In genomic region chr3:10707089-10707983, GRCh38 we compare ENCODE assay signal across 10 cellular contexts.
DNase-seq lines count a peak whose midpoint lies in the region; ATAC-seq and TF ChIP-seq lines count a peak whose summit lies in the region.
"Had no signal": no experiment of that assay in that cellular context is flagged by ENCODE, and none has a peak within 500 bp of the region (broad histone marks: within the 10 kb centered on the region; RNA-seq: fewer than 3 reads in every experiment).

No MANE protein-coding gene starts in this region.

- H3K4ac ChIP-seq in trophoblast cell (ENCODE audit: low read depth, low read length), result no peak overlapping the region

- H2BK120ac ChIP-seq in trophoblast cell (ENCODE audit: insufficient read depth, low read length, poor library complexity), result no peak overlapping the region

- H2BK5ac ChIP-seq in trophoblast cell (ENCODE audit: low read depth, low read length, poor library complexity), result no peak overlapping the region

- no peak overlapping the region for H3K23ac ChIP-seq in trophoblast cell (ENCODE audit: low read length)

- H3K4me3 ChIP-seq in LNCaP clone FGC (ENCODE audit: low read depth, low read length) (no peak overlapping the region), esophagus muscularis mucosa (peak overlapping the region; percentile 31 to 50 (median 40)), trophoblast cell (ENCODE audit: low read depth, low read length) (peak overlapping the region; percentile 13)

- WGBS in esophagus muscularis mucosa, result 0% methylated on average over 1 of the region's 68 CpGs
- WGBS in trophoblast cell (ENCODE audit: extremely low coverage, insufficient coverage, insufficient read length), result no CpG with 5 or more reads among the region's 68 CpGs

- no peak overlapping the region for H3K14ac ChIP-seq in trophoblast cell (ENCODE audit: low read length)

- no peaks in the 10 kb centered on the region for H3K79me1 ChIP-seq in trophoblast cell (ENCODE audit: low read length)

- no peak for TF ChIP-seq POLR2A in esophagus muscularis mucosa (IDR thresholded peaks at IDR 0.05; ENCODE audit: low read depth)

- no peaks in the 10 kb centered on the region for H3K9me3 ChIP-seq in esophagus muscularis mucosa
- no peaks in the 10 kb centered on the region for H3K9me3 ChIP-seq in trophoblast cell (ENCODE audit: insufficient read depth, low read depth, low read length)
- H3K9me3 ChIP-seq: gastroesophageal sphincter had no signal

- H3K18ac ChIP-seq in trophoblast cell (ENCODE audit: low read length), result no peak overlapping the region

- no peak overlapping the region for H4K91ac ChIP-seq in trophoblast cell (ENCODE audit: low read depth, low read length)

- no peak for TF ChIP-seq EP300 in esophagus muscularis mucosa (IDR thresholded peaks at IDR 0.05)

- H2AK5ac ChIP-seq in trophoblast cell (ENCODE audit: low read length), result no peak overlapping the region

- ATAC-seq in HG03432 (IDR thresholded peaks at IDR 0.05; ENCODE audit: unreplicated experiment), result no peak
- no peak for ATAC-seq in HG03521 (IDR thresholded peaks at IDR 0.05; ENCODE audit: unreplicated experiment)
- ATAC-seq: gastroesophageal sphincter had no signal

- DNase-seq in GM03348 (ENCODE audit: low spot score), result peak; percentile 23
- DNase-seq in LNCaP clone FGC (ENCODE audit: low read depth), result no peak
- no peak for DNase-seq in esophagus muscularis mucosa (ENCODE audit: extremely low spot score)
- DNase-seq in trophoblast cell, result no peak
- DNase-seq in NCI-H69 (lab: John Stamatoyannopoulos, UW), result no peak
- no peak for DNase-seq in SK-N-DZ (ENCODE audit: low spot score)
- DNase-seq: activated CD4-positive, alpha-beta T cell treated with anti-CD3 and anti-CD28 coated beads, Interleukin-2, amount 50 U/mL, for 1 hour had no signal

- intact Hi-C loops in esophagus muscularis mucosa (cut with DNase I), result no loop called here

- H3K9ac ChIP-seq in trophoblast cell (ENCODE audit: low read length), result no peak overlapping the region

- no peak overlapping the region for H4K8ac ChIP-seq in trophoblast cell (ENCODE audit: low read depth, low read length)

- H4K12ac ChIP-seq in trophoblast cell (ENCODE audit: low read depth, low read length), result no peak overlapping the region

- no peaks in the 10 kb centered on the region for H3K36me3 ChIP-seq in esophagus muscularis mucosa
- H3K36me3 ChIP-seq in trophoblast cell (ENCODE audit: control insufficient read depth in 1 of 2, insufficient read depth in 2 of 2, low read length in 2 of 2), result no peaks in the 10 kb centered on the region
- H3K36me3 ChIP-seq: gastroesophageal sphincter had no signal

- no peaks in the 10 kb centered on the region for H3K79me2 ChIP-seq in trophoblast cell (ENCODE audit: control insufficient read depth, insufficient read depth, low read length, poor library complexity)

- no peak overlapping the region for H2BK12ac ChIP-seq in trophoblast cell (ENCODE audit: low read length)

- H3K27ac ChIP-seq in esophagus muscularis mucosa (replicated peaks in 1 of 4) (no peak overlapping the region), trophoblast cell (ENCODE audit: low read depth, low read length) (no peak overlapping the region)
- H3K27ac ChIP-seq: gastroesophageal sphincter had no signal

- H3K27me3 ChIP-seq in esophagus muscularis mucosa (peaks cover 0 to 86% (median 34%) of the 10 kb centered on the region in 4 donors), trophoblast cell (ENCODE audit: insufficient read depth, low read length) (peaks cover 32% of the 10 kb centered on the region)

- TF ChIP-seq CTCF in LNCaP clone FGC (IDR thresholded peaks at IDR 0.05; ENCODE audit: control insufficient read depth, extremely low read depth, insufficient read depth) (peak; percentile 16; the same call in 1 of the 2 replicates), esophagus muscularis mucosa (IDR thresholded peaks at IDR 0.05) (peak in 1 of 3 experiments; percentile 6)

- H3K4me2 ChIP-seq in trophoblast cell (ENCODE audit: low read length), result peak overlapping the region; percentile 50

- peak overlapping the region; percentile 21 for H2AFZ ChIP-seq in trophoblast cell (ENCODE audit: insufficient read depth, low read length, poor library complexity)

- H3K4me1 ChIP-seq in esophagus muscularis mucosa, result peaks cover 3 to 17% (median 15%) of the 10 kb centered on the region in 4 donors
- H3K4me1 ChIP-seq in trophoblast cell (ENCODE audit: control insufficient read depth in 1 of 2, insufficient read depth in 2 of 2, low read length in 2 of 2), result no peaks in the 10 kb centered on the region
